ENCODE assay signal across 17 cellular contexts in genomic region chr4:147371661-147372060, GRCh38.
DNase-seq lines count a peak whose midpoint lies in the region; ATAC-seq and TF ChIP-seq lines count a peak whose summit lies in the region.
"Had no signal": no experiment of that assay in that cellular context is flagged by ENCODE, and none has a peak within 500 bp of the region (broad histone marks: within the 10 kb centered on the region; RNA-seq: fewer than 3 reads in every experiment).

No MANE protein-coding gene starts in this region.

- H3K4me1 Mint-ChIP-seq in immature natural killer cell = no peaks in the 10 kb centered on the region
- H3K4me1 Mint-ChIP-seq: memory B cell had no signal

- no peaks in the 10 kb centered on the region for H3K36me3 Mint-ChIP-seq in immature natural killer cell
- H3K36me3 Mint-ChIP-seq: memory B cell had no signal

- no peaks in the 10 kb centered on the region for H3K27me3 ChIP-seq in kidney epithelial cell (ENCODE audit: control insufficient read depth, insufficient read depth, low read length)
- H3K27me3 ChIP-seq: right atrium auricular region had no signal

- H3K36me3 ChIP-seq in kidney epithelial cell (ENCODE audit: control insufficient read depth, insufficient read depth, low read length) = no peaks in the 10 kb centered on the region
- H3K36me3 ChIP-seq: right atrium auricular region had no signal

- no peak overlapping the region for H3K27ac Mint-ChIP-seq in immature natural killer cell
- H3K27ac Mint-ChIP-seq: memory B cell had no signal

- H3K27me3 Mint-ChIP-seq in immature natural killer cell (ENCODE audit: low read depth in 3 of 3) = peaks cover 0 to 4% (median 3%) of the 10 kb centered on the region in 3 donors
- H3K27me3 Mint-ChIP-seq: memory B cell had no signal

- TF ChIP-seq CTCF in cardiac fibroblast (IDR thresholded peaks at IDR 0.05; ENCODE audit: low read depth, low read length) = no peak
- TF ChIP-seq CTCF in kidney epithelial cell (IDR thresholded peaks at IDR 0.05; ENCODE audit: insufficient read depth, low read length, poor library complexity, severe bottlenecking) = no peak

- peak; percentile 80 for DNase-seq in COLO829 (ENCODE audit: low spot score)
- peak; percentile 51 for DNase-seq in LoVo (ENCODE audit: low spot score)
- DNase-seq in cardiac fibroblast (ENCODE audit: low read depth in 2 of 2) = peak; percentile 42 to 92
- peak; percentile 55 for DNase-seq in kidney epithelial cell (ENCODE audit: low read depth)
- DNase-seq in immature natural killer cell = no peak
- DNase-seq in posterior cingulate gyrus = no peak
- DNase-seq: activated effector memory CD4-positive, alpha-beta T cell treated with anti-CD3 and anti-CD28 coated beads, Interleukin-2, amount 50 U/mL, for 16 hours; AML-193; anterior cingulate cortex; foreskin melanocyte; NCI-H2029; OCI-M1 had no signal

- intact Hi-C loops in posterior cingulate gyrus (cut with DNase I) = no loop called here

- H3K4me3 Mint-ChIP-seq in immature natural killer cell = no peak overlapping the region
- H3K4me3 Mint-ChIP-seq: memory B cell, neural crest cell had no signal

- no peak overlapping the region for H3K4me3 ChIP-seq in cardiac fibroblast (replicated peaks in 1 of 2; ENCODE audit: low read depth in 2 of 2, low read length in 2 of 2)
- no peak overlapping the region for H3K4me3 ChIP-seq in kidney epithelial cell (ENCODE audit: low read depth, low read length)
- H3K4me3 ChIP-seq: right atrium auricular region had no signal

- ATAC-seq in GM21737 (IDR thresholded peaks at IDR 0.05; ENCODE audit: unreplicated experiment) = no peak
- ATAC-seq in HG03432 (IDR thresholded peaks at IDR 0.05; ENCODE audit: unreplicated experiment) = no peak

- peaks cover 0 to 8% (median 4%) of the 10 kb centered on the region in 6 donors for H3K9me3 Mint-ChIP-seq in immature natural killer cell

Comparison
In these comparisons a context has a peak if more than half of its experiments do, and no peak if none do; other contexts are left out.
1. DNase-seq: peak in COLO829 (single experiment), LoVo (single experiment), cardiac fibroblast (2 of 2) and kidney epithelial cell (single experiment); none in immature natural killer cell (0 of 3) and posterior cingulate gyrus (0 of 10).